Comparison of ENCODE assay signal across 20 cellular contexts in the genomic region with DNA sequence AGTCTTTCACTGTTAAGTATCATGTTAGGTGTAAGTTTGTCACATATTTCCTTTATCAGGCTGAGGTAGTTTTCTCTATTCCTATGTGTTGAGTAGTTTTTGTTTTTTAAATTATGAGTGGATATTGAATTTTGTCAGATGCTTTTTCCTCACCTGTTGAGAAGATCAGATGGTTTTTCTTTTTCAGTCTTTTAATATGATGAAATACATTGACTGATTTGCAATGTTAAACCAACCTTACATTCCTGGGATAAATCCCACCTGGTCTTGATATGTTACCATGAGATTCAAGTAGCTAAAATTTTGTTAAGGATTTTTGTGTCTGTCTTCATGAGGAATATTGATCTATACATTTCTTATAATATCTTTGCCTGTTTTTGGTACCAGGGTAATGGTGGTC.
"Had no signal": no experiment of that assay in that cellular context is flagged by ENCODE, and none has a peak within 500 bp of the region (broad histone marks: within the 10 kb centered on the region; RNA-seq: fewer than 3 reads in every experiment).

No MANE protein-coding gene starts in this region.

- DNase-seq: Kasumi-1, KG1, NCI-H1048, NCI-H1105, NCI-H1417, NCI-H1436 treated with DMSO at 0.1 percent for 48 hours, NCI-H1694, NCI-H187 treated with DMSO at 0.1 percent for 48 hours, NCI-H2029 treated with DMSO at 0.1 percent for 48 hours, NCI-H2227 treated with DMSO at 0.1 percent for 48 hours, NCI-H510A, NCI-H524 treated with DMSO at 0.1 percent for 48 hours, NCI-H69, NCI-H774, PC-3, Peyer's patch, Right ventricle myocardium superior, SIG-M5 had no signal

- H3K27me3 ChIP-seq: Peyer's patch, SJSA1 had no signal

- ATAC-seq: PC-3 had no signal

- H3K27ac ChIP-seq: Peyer's patch, SJSA1, SK-N-MC had no signal

- H3K36me3 ChIP-seq: Peyer's patch, SJSA1 had no signal

- H3K9me3 ChIP-seq: Peyer's patch, SJSA1 had no signal

- H3K4me3 ChIP-seq: Peyer's patch, SJSA1, SK-N-MC had no signal
